In genomic region chr15:80609512-80609946, GRCh38 we compare ENCODE assay signal across 2 cellular contexts.
TF ChIP-seq lines count a peak whose summit lies in the region.

No MANE protein-coding gene starts in this region.

TF ChIP-seq in H1, 55 proteins besides CTCF, POLR2A, EP300 and RAD21 (continued from another document):
- TF ChIP-seq BRCA1 (IDR thresholded peaks at IDR 0.05; ENCODE audit: low read depth, low read length) (no peak), JUN (IDR thresholded peaks at IDR 0.05; ENCODE audit: low read depth, low read length) (no peak), SAP30 (IDR thresholded peaks at IDR 0.05; ENCODE audit: insufficient read depth, insufficient replicate concordance, low read length) (no peak), KDM1A (IDR thresholded peaks at IDR 0.05; ENCODE audit: borderline replicate concordance, low read length) (no peak), TAF1 (IDR thresholded peaks at IDR 0.05; ENCODE audit: low read depth, low read length) (no peak)

TF ChIP-seq in WTC11, 78 proteins besides CTCF, POLR2A, EP300 and RAD21 (continued from another document):
- TF ChIP-seq ZNF512 (CRISPR knock-in tag; IDR thresholded peaks at IDR 0.05; ENCODE audit: borderline replicate concordance) (no peak), TP53 (CRISPR knock-in tag; IDR thresholded peaks at IDR 0.05) (no peak), ZNF532 (CRISPR knock-in tag; IDR thresholded peaks at IDR 0.05; ENCODE audit: borderline replicate concordance) (no peak), GABPB1 (CRISPR knock-in tag; IDR thresholded peaks at IDR 0.05) (no peak), ZNF232 (CRISPR knock-in tag; IDR thresholded peaks at IDR 0.05) (no peak), OVOL2 (CRISPR knock-in tag; IDR thresholded peaks at IDR 0.05; ENCODE audit: borderline replicate concordance) (no peak), ELF4 (CRISPR knock-in tag; IDR thresholded peaks at IDR 0.05; ENCODE audit: low read depth) (no peak), ATF3 (CRISPR knock-in tag; conservative IDR thresholded peaks at IDR 0.05) (no peak), HMGXB4 (CRISPR knock-in tag; IDR thresholded peaks at IDR 0.05) (no peak), USF1 (CRISPR knock-in tag; IDR thresholded peaks at IDR 0.05) (no peak)
